8 cellular contexts compared by ENCODE assay signal in the genomic region with DNA sequence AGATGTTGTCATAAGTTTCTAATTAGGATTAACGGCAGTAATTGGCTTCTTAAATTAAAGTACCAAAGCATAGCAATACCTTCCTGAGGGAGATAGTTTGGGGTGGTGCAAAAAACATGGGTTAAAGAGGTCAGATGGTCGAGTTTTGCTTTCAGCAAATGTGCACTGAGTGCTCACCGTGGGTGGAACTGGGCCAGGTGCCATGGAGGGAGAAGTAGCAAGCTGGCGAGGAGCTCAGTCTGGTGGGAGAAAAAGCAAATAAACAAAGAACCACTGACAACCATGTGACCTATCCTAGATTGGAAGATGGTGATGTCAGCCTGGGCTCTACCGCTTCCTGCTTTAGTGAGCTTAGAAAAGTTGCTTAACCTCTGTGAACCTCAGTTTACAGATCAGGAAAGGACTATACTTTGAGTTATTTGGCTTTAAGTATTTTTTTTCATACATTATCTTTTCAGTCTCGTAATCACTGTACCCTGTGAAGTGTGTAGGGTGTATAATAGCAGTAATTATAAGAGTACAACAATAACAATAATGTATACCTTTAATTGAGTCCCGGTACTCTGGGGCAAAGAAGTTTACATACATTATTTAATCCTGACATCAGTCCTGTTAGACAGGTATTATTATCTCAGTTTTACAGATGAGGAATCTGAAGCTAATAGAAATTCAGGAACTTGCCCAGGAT.
DNase-seq lines count a peak whose midpoint lies in the region; ATAC-seq, FAIRE-seq and TF ChIP-seq lines count a peak whose summit lies in the region.

No MANE protein-coding gene starts in this region.

- H3K36me3 ChIP-seq in MG63: no peaks in the 10 kb centered on the region
- H3K36me3 ChIP-seq in thyroid gland: no peaks in the 10 kb centered on the region

- peaks cover 17 to 47% of the 10 kb centered on the region in 2 donors for H3K4me1 ChIP-seq in thyroid gland

- H3K4me3 ChIP-seq in MG63: no peak overlapping the region
- no peak overlapping the region for H3K4me3 ChIP-seq in lower leg skin (ENCODE audit: low read depth, poor library complexity, severe bottlenecking)
- no peak overlapping the region for H3K4me3 ChIP-seq in thyroid gland (replicated peaks in 1 of 3)

- DNase-seq in GM10248 (ENCODE audit: extremely low spot score) (peak; percentile 52), MG63 (peak; percentile 91), SKM-1 treated with dmso at 0.1 percent for 144 hours (lab: John Stamatoyannopoulos, UW; ENCODE audit: unreplicated experiment) (peak; percentile 63), lower leg skin (ENCODE audit: low spot score in 2 of 2) (peak; percentile 76 to 91), thyroid gland (peak; percentile 98 to 99), iPS-NIHi11 (ENCODE audit: low spot score) (no peak)

- ATAC-seq in GM21825 (IDR thresholded peaks at IDR 0.05; ENCODE audit: unreplicated experiment): peak; percentile 69

- H3K9me3 ChIP-seq in MG63 (no peaks in the 10 kb centered on the region), thyroid gland (no peaks in the 10 kb centered on the region)

- CTCF ChIA-PET in GM10248 (lab: Yijun Ruan, JAX): interaction anchor here (0.8 to 4.2 kb wide), 34 partner anchors 8 to 299 kb away, joined by 3 to 55 read pairs (median 6); a partner anchor contains a TSS

- POLR2A ChIA-PET in GM10248 (lab: Yijun Ruan, JAX): interaction anchor here (0.7 to 2.2 kb wide), 8 partner anchors 13 to 116 kb away, joined by 3 to 8 read pairs (median 5); a partner anchor contains a TSS

- H3K27ac ChIP-seq in thyroid gland: peak overlapping the region; percentile 92 to 95 (median 94)

- TF ChIP-seq CTCF in GM10248 (IDR thresholded peaks at IDR 0.05; ENCODE audit: control extremely low read depth, extremely low read depth, low read depth, missing control alignments): no peak
- TF ChIP-seq CTCF in lower leg skin (IDR thresholded peaks at IDR 0.05): no peak
- no peak for TF ChIP-seq CTCF in thyroid gland (IDR thresholded peaks at IDR 0.05)

- 13 to 18% methylated on average over 7 of the region's 7 CpGs for whole genome bisulfite sequencing in lower leg skin, 2 donors
- 11 to 12% methylated on average over 7 of the region's 7 CpGs for WGBS in thyroid gland, 2 donors

- intact Hi-C loops in lower leg skin (cut with DNase I; ENCODE audit: low total_unique reads) (no loop called here), thyroid gland (cut with DNase I) (no loop called here)

- FAIRE-seq in colon (lab: Jason Lieb, UNC): peak; percentile 76

- TF ChIP-seq POLR2A in lower leg skin (IDR thresholded peaks at IDR 0.05) (no peak), thyroid gland (IDR thresholded peaks at IDR 0.05) (peak in 1 of 2 donors; percentile 66)

- H3K27me3 ChIP-seq in MG63 (no peaks in the 10 kb centered on the region), thyroid gland (no peaks in the 10 kb centered on the region)
